ENCODE assay signal across 21 cellular contexts in the genomic region with DNA sequence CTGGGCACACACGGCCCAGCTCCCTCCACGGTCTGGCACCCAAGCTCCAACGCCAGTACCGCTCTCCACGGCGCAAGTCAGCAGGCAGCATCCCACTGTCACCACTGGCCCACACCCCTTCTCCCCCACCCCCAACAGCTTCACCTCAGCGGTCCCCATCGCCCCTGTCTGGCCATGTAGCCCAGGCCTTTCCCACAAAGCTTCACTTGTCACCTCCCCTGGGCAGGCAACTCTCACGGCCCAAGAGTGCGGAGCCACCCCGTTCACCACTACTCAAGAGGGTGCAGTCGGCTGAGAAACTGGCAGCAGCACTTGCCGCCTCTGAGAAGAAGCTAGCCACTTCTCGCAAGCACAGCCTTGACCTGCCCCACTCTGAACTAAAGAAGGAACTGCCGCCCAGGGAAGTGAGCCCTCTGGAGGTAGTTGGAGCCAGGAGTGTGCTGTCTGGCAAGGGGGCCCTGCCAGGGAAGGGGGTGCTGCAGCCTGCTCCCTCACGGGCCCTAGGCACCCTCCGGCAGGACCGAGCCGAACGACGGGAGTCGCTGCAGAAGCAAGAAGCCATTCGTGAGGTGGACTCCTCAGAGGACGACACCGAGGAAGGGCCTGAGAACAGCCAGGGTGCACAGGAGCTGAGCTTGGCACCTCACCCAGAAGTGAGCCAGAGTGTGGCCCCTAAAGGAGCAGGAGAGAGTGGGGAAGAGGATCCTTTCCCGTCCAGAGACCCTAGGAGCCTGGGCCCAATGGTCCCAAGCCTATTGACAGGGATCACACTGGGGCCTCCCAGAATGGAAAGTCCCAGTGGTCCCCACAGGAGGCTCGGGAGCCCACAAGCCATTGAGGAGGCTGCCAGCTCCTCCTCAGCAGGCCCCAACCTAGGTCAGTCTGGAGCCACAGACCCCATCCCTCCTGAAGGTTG.
DNase-seq lines count a peak whose midpoint lies in the region; ATAC-seq and TF ChIP-seq lines count a peak whose summit lies in the region.
"Had no signal": no experiment of that assay in that cellular context is flagged by ENCODE, and none has a peak within 500 bp of the region (broad histone marks: within the 10 kb centered on the region; RNA-seq: fewer than 3 reads in every experiment).

No MANE protein-coding gene starts in this region.

- no peaks in the 10 kb centered on the region for H3K27me3 Mint-ChIP-seq in nephron progenitor cell (ENCODE audit: low read depth, poor library complexity)
- H3K27me3 Mint-ChIP-seq: dendritic cell treated with granulocyte-macrophage colony-stimulating factor and Interleukin-4, amounts not matched to agents 40 ng/mL and 50 ng/mL, for 4 days; stimulated activated naive B cell treated with anti-CD40 and anti-IgM and Interleukin-4, amounts not matched to agents 10 μg/mL and 1 μg/mL and 100 μg/mL, for 72 hours had no signal

- H3K9me3 ChIP-seq in HCT116 (ENCODE audit: control insufficient read depth in 1 of 2, insufficient read depth in 1 of 2, low read depth in 1 of 2, low read length in 2 of 2), result no peaks in the 10 kb centered on the region
- H3K9me3 ChIP-seq: BLaER1, testis had no signal

- H3K36me3 Mint-ChIP-seq in nephron progenitor cell (ENCODE audit: low read depth), result peaks cover 16% of the 10 kb centered on the region

- RAD21 ChIA-PET in HCT116 (lab: Charles Lee; ENCODE audit: low non-redundant PET in 1 of 2, low total read pairs in 2 of 2, uncharacterized antibody in 2 of 2, unreplicated experiment in 2 of 2), result interaction anchor here in 1 of 2 experiments (0.7 kb wide), 1 partner anchor 144 kb away, joined by 4 read pairs; no protein-coding TSS in a partner anchor

- no peak overlapping the region for H3K9ac ChIP-seq in HCT116 (ENCODE audit: low read length)
- H3K9ac ChIP-seq: BLaER1 had no signal

- peak overlapping the region; percentile 82 for H3K27ac Mint-ChIP-seq in nephron progenitor cell
- H3K27ac Mint-ChIP-seq: activated naive CD4-positive, alpha-beta T cell treated with anti-CD3 and anti-CD28 coated beads for 36 hours; dendritic cell treated with granulocyte-macrophage colony-stimulating factor and Interleukin-4, amounts not matched to agents 40 ng/mL and 50 ng/mL, for 4 days; stimulated activated naive B cell treated with anti-CD40 and anti-IgM and Interleukin-4, amounts not matched to agents 10 μg/mL and 1 μg/mL and 100 μg/mL, for 72 hours had no signal

- H3K79me2 ChIP-seq in HCT116 (ENCODE audit: insufficient read depth, low read length), result no peaks in the 10 kb centered on the region

- DNase-seq in DMS79 (lab: John Stamatoyannopoulos, UW) (peak; percentile 14), HCT116 (ENCODE audit: low read depth, low spot score) (no peak), cerebellar cortex (ENCODE audit: low spot score) (peak; percentile 35), nephron progenitor cell (no peak), left lobe of liver (ENCODE audit: low spot score) (no peak), NCI-H2227 (lab: John Stamatoyannopoulos, UW; ENCODE audit: unreplicated experiment) (no peak)
- DNase-seq: activated CD4-positive, alpha-beta T cell treated with anti-CD3 and anti-CD28 coated beads, Interleukin-2, amount 50 U/mL, for 1 hour; activated naive CD4-positive, alpha-beta T cell treated with anti-CD3 and anti-CD28 coated beads for 36 hours; Kasumi-1; NCI-H1048; NCI-H1930; NCI-H226; stimulated activated CD4-positive, alpha-beta T cell treated with anti-CD3 and anti-CD28 coated beads, Interleukin-12 subunit alpha, Interleukin-12 subunit beta, amount 100 ng/mL, for 4 hours; stimulated activated CD4-positive, alpha-beta T cell treated with anti-CD3 and anti-CD28 coated beads, Interleukin-4, amount 100 ng/mL, for 24 hours; stimulated activated naive B cell treated with anti-CD40 and anti-IgM and Interleukin-4, amounts not matched to agents 10 μg/mL and 1 μg/mL and 100 μg/mL, for 72 hours; testis had no signal

- CTCF ChIA-PET in HCT116 (lab: Charles Lee), result interaction anchor here (0.6 to 5.4 kb wide), 3 partner anchors 135 to 441 kb away, joined by 3 to 36 read pairs (median 3); no protein-coding TSS in a partner anchor

- H3K36me3 ChIP-seq in HCT116 (ENCODE audit: control insufficient read depth in 1 of 2, insufficient read depth in 2 of 2, low read length in 2 of 2), result 0 out of 4 replicates have a peak, but pooled peaks cover 0 to 3% of the 10 kb centered on the region in 2 experiments

- peak; percentile 24; the same call in 1 of the 2 replicates for TF ChIP-seq RAD21 in HCT116 (IDR thresholded peaks at IDR 0.05; ENCODE audit: low read depth)

- H4K20me1 ChIP-seq in HCT116 (ENCODE audit: insufficient read depth), result no peaks in the 10 kb centered on the region

- POLR2A ChIA-PET in HCT116 (lab: Charles Lee), result no interaction called here

- intact Hi-C loops in HCT116 (cut with micrococcal nuclease), result loop anchor here (5.0 kb wide), 1 partner anchor 312 kb away; no protein-coding TSS in a partner anchor

- H3K4me2 ChIP-seq in HCT116 (ENCODE audit: low read length), result no peak overlapping the region
- H3K4me2 ChIP-seq: BLaER1 had no signal

- peaks cover 11% of the 10 kb centered on the region for H3K4me1 Mint-ChIP-seq in nephron progenitor cell
- H3K4me1 Mint-ChIP-seq: stimulated activated naive B cell treated with anti-CD40 and anti-IgM and Interleukin-4, amounts not matched to agents 10 μg/mL and 1 μg/mL and 100 μg/mL, for 72 hours had no signal

- no peak overlapping the region for H3K27ac ChIP-seq in HCT116 (ENCODE audit: low read depth, low read length)
- H3K27ac ChIP-seq: BLaER1, testis had no signal

- no peak overlapping the region for H3K4me3 Mint-ChIP-seq in nephron progenitor cell
- H3K4me3 Mint-ChIP-seq: activated naive CD4-positive, alpha-beta T cell treated with anti-CD3 and anti-CD28 coated beads for 36 hours; dendritic cell treated with granulocyte-macrophage colony-stimulating factor and Interleukin-4, amounts not matched to agents 40 ng/mL and 50 ng/mL, for 4 days; stimulated activated naive B cell treated with anti-CD40 and anti-IgM and Interleukin-4, amounts not matched to agents 10 μg/mL and 1 μg/mL and 100 μg/mL, for 72 hours had no signal

- no peak overlapping the region for H2AFZ ChIP-seq in HCT116 (ENCODE audit: low read depth, low read length, poor library complexity, severe bottlenecking)

- H3K4me1 ChIP-seq in HCT116 (ENCODE audit: control insufficient read depth in 1 of 2, insufficient read depth in 2 of 2, low read length in 2 of 2), result peaks cover 4 to 7% of the 10 kb centered on the region in 2 experiments; a peak in 2 of 4 replicates
- H3K4me1 ChIP-seq: BLaER1 had no signal

- TF ChIP-seq POLR2A in HCT116 (IDR thresholded peaks at IDR 0.05; ENCODE audit: borderline replicate concordance, extremely low read depth, insufficient read depth, insufficient read length), result no peak

- ATAC-seq in HCT116 (no peak), HG02981 (IDR thresholded peaks at IDR 0.05; ENCODE audit: unreplicated experiment) (no peak), GM18502 (IDR thresholded peaks at IDR 0.05; ENCODE audit: poor library complexity, unreplicated experiment) (no peak), left lobe of liver (no peak)
- ATAC-seq: right cardiac atrium; stimulated activated naive B cell treated with anti-CD40 and anti-IgM and Interleukin-4, amounts not matched to agents 10 μg/mL and 1 μg/mL and 100 μg/mL, for 72 hours had no signal

- BruUV-seq in HCT116 (replicated peaks; lab: Mats Ljungman, UMichigan), result no TSS peak

- H3K27me3 ChIP-seq in HCT116 (ENCODE audit: insufficient read depth, low read length), result no peaks in the 10 kb centered on the region
- H3K27me3 ChIP-seq: BLaER1, testis had no signal

- no peaks in the 10 kb centered on the region for H3K9me3 Mint-ChIP-seq in nephron progenitor cell
- H3K9me3 Mint-ChIP-seq: activated naive CD4-positive, alpha-beta T cell treated with anti-CD3 and anti-CD28 coated beads for 36 hours; dendritic cell treated with granulocyte-macrophage colony-stimulating factor and Interleukin-4, amounts not matched to agents 40 ng/mL and 50 ng/mL, for 4 days; stimulated activated naive B cell treated with anti-CD40 and anti-IgM and Interleukin-4, amounts not matched to agents 10 μg/mL and 1 μg/mL and 100 μg/mL, for 72 hours had no signal

- H3K4me3 ChIP-seq in HCT116 (replicated peaks in 1 of 2; ENCODE audit: low read depth in 1 of 2, low read length in 2 of 2), result no peak overlapping the region
- H3K4me3 ChIP-seq: BLaER1, testis had no signal

- H3K9me2 ChIP-seq in HCT116 (ENCODE audit: insufficient read depth), result no peaks in the 10 kb centered on the region

- TF ChIP-seq CTCF in HCT116 (IDR thresholded peaks at IDR 0.05 in 2 of 3, conservative IDR thresholded peaks at IDR 0.05 in 1 of 3; ENCODE audit: borderline replicate concordance in 1 of 3, insufficient read depth in 1 of 3, low read depth in 2 of 3, low read length in 2 of 3) (no peak), nephron progenitor cell (IDR thresholded peaks at IDR 0.05) (no peak)

TF ChIP-seq in HCT116, 20 proteins besides CTCF, POLR2A, EP300 and RAD21:
- TF ChIP-seq, protein P1, sequence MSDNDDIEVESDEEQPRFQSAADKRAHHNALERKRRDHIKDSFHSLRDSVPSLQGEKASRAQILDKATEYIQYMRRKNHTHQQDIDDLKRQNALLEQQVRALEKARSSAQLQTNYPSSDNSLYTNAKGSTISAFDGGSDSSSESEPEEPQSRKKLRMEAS (IDR thresholded peaks at IDR 0.05), result no peak
- TF ChIP-seq SRF (IDR thresholded peaks at IDR 0.05; ENCODE audit: low read depth) (no peak), ELF1 (IDR thresholded peaks at IDR 0.05; ENCODE audit: borderline replicate concordance, low read depth) (no peak), ZNF274 (IDR thresholded peaks at IDR 0.05; ENCODE audit: low read depth, low read length) (no peak), CBX3 (IDR thresholded peaks at IDR 0.05; ENCODE audit: low read depth) (no peak), FOSL1 (IDR thresholded peaks at IDR 0.05; ENCODE audit: low read depth) (no peak), ZFX (IDR thresholded peaks at IDR 0.05) (no peak), EZH2 (IDR thresholded peaks at IDR 0.05) (no peak)
TF ChIP-seq in HCT116: peak in this region for 0.

Comparison
In these comparisons a context has a peak if more than half of its experiments do, and no peak if none do; other contexts are left out.
1. DNase-seq: peak in DMS79 (single experiment) and cerebellar cortex (single experiment); none in HCT116 (single experiment), nephron progenitor cell (single experiment), left lobe of liver (single experiment) and NCI-H2227 (single experiment).